In genomic region chr19:13083008-13083404, GRCh38 we compare ENCODE assay signal across 20 cellular contexts. TPM values are rescaled to one million over a fixed set of nuclear protein-coding genes. Genes with fewer than 3 reads are reported as not detected.
A peak's percentile ranks its signal among the peaks of the same experiment; 100 is the strongest.
DNase-seq lines count a peak whose midpoint lies in the region; ATAC-seq, FAIRE-seq and TF ChIP-seq lines count a peak whose summit lies in the region.
"Had no signal": no experiment of that assay in that cellular context is flagged by ENCODE, and none has a peak within 500 bp of the region (broad histone marks: within the 10 kb centered on the region; RNA-seq: fewer than 3 reads in every experiment).

No MANE protein-coding gene starts in this region.

- intact Hi-C loops in lower lobe of right lung (cut with DNase I) (no loop called here), testis (cut with DNase I; ENCODE audit: low total_unique reads) (no loop called here)

- POLR2A ChIA-PET in RWPE1 (lab: Yijun Ruan, JAX; ENCODE audit: low non-redundant PET) = no interaction called here

- H3K4me1 ChIP-seq in astrocyte (ENCODE audit: insufficient read depth, low read length) (peaks cover 30% of the 10 kb centered on the region), lower lobe of right lung (peaks cover 49% of the 10 kb centered on the region), testis (peaks cover 20% of the 10 kb centered on the region)

- TF ChIP-seq POLR2A in testis (IDR thresholded peaks at IDR 0.05) (no peak), GM12892 (IDR thresholded peaks at IDR 0.05; ENCODE audit: low read depth, low read length) (no peak)

- CTCF ChIA-PET in RWPE1 (lab: Yijun Ruan, JAX) = interaction anchor here (0.6 to 2.1 kb wide), 4 partner anchors 11 to 118 kb away, joined by 3 to 11 read pairs (median 4); no protein-coding TSS in a partner anchor

- H3K36me3 ChIP-seq in astrocyte (ENCODE audit: insufficient read depth, low read length) (peaks cover 2% of the 10 kb centered on the region), lower lobe of right lung (peaks cover 51% of the 10 kb centered on the region), testis (ENCODE audit: low read depth, missing control alignments) (no peaks in the 10 kb centered on the region)

- H3K27ac ChIP-seq in RWPE1 (peak overlapping the region; percentile 36), astrocyte (ENCODE audit: low read depth, low read length) (no peak overlapping the region), lower lobe of right lung (peak overlapping the region; percentile 31), testis (peak overlapping the region in 1 of 2 donors; percentile 50)
- H3K27ac ChIP-seq: SJCRH30 had no signal

- H3K4me3 ChIP-seq in astrocyte (ENCODE audit: insufficient read depth, low read depth, low read length) (no peak overlapping the region), lower lobe of right lung (no peak overlapping the region), testis (no peak overlapping the region)
- H3K4me3 ChIP-seq: SJCRH30, upper lobe of left lung had no signal

- 70 to 81% methylated on average over 6 to 7 of the region's 7 CpGs for WGBS in testis, 2 donors

- no peaks in the 10 kb centered on the region for H3K27me3 ChIP-seq in astrocyte (ENCODE audit: insufficient read depth, low read length)
- H3K27me3 ChIP-seq in lower lobe of right lung (ENCODE audit: low read depth) = no peaks in the 10 kb centered on the region
- no peaks in the 10 kb centered on the region for H3K27me3 ChIP-seq in testis
- H3K27me3 ChIP-seq: SJCRH30, upper lobe of left lung had no signal

- ATAC-seq in lower lobe of right lung (no peak), GM21381 (IDR thresholded peaks at IDR 0.05; ENCODE audit: unreplicated experiment) (no peak)
- ATAC-seq in stimulated activated effector memory CD8-positive, alpha-beta T cell treated with anti-CD3 and anti-CD28 coated beads, Interleukin-12 subunit alpha, Interleukin-12 subunit beta, amount 100 ng/mL, for 72 hours = no peak

- no peak for TF ChIP-seq CTCF in RWPE1 (conservative IDR thresholded peaks at IDR 0.05; ENCODE audit: low read depth)
- no peak for TF ChIP-seq CTCF in astrocyte (IDR thresholded peaks at IDR 0.05; ENCODE audit: insufficient read depth, low read depth, low read length)
- no peak for TF ChIP-seq CTCF in lower lobe of right lung (IDR thresholded peaks at IDR 0.05)
- TF ChIP-seq CTCF in testis (IDR thresholded peaks at IDR 0.05) = no peak

- H3K9me3 ChIP-seq in astrocyte (ENCODE audit: insufficient read depth, low read depth, low read length) = no peaks in the 10 kb centered on the region
- H3K9me3 ChIP-seq in lower lobe of right lung = no peaks in the 10 kb centered on the region
- H3K9me3 ChIP-seq in testis = no peaks in the 10 kb centered on the region
- H3K9me3 ChIP-seq: SJCRH30, upper lobe of left lung had no signal

- no peaks in the 10 kb centered on the region for H3K9me3 Mint-ChIP-seq in astrocyte (ENCODE audit: unreplicated experiment)
- no peaks in the 10 kb centered on the region for H3K9me3 Mint-ChIP-seq in stimulated activated effector memory CD8-positive, alpha-beta T cell treated with anti-CD3 and anti-CD28 coated beads, Interleukin-12 subunit alpha, Interleukin-12 subunit beta, amount 100 ng/mL, for 72 hours
- H3K9me3 Mint-ChIP-seq: activated CD4-positive, alpha-beta memory T cell treated with anti-CD3 and anti-CD28 coated beads, Interleukin-2, amount 10 ng/mL, durations not matched to agents 7 days and 5 days; activated naive CD4-positive, alpha-beta T cell treated with anti-CD3 and anti-CD28 coated beads for 36 hours; mesothelial cell of epicardium had no signal

- H3K4me1 Mint-ChIP-seq in astrocyte (ENCODE audit: low read depth, unreplicated experiment) = peaks cover 15% of the 10 kb centered on the region
- H3K4me1 Mint-ChIP-seq in stimulated activated effector memory CD8-positive, alpha-beta T cell treated with anti-CD3 and anti-CD28 coated beads, Interleukin-12 subunit alpha, Interleukin-12 subunit beta, amount 100 ng/mL, for 72 hours = no peaks in the 10 kb centered on the region
- H3K4me1 Mint-ChIP-seq: activated CD4-positive, alpha-beta memory T cell treated with anti-CD3 and anti-CD28 coated beads, Interleukin-2, amount 10 ng/mL, durations not matched to agents 7 days and 5 days had no signal

- H3K79me2 ChIP-seq in astrocyte (ENCODE audit: insufficient read depth, low read length) = peaks cover 14% of the 10 kb centered on the region

- H3K27ac Mint-ChIP-seq in astrocyte (ENCODE audit: unreplicated experiment) = no peak overlapping the region
- H3K27ac Mint-ChIP-seq in stimulated activated effector memory CD8-positive, alpha-beta T cell treated with anti-CD3 and anti-CD28 coated beads, Interleukin-12 subunit alpha, Interleukin-12 subunit beta, amount 100 ng/mL, for 72 hours = peak overlapping the region; percentile 65
- H3K27ac Mint-ChIP-seq: activated CD4-positive, alpha-beta memory T cell treated with anti-CD3 and anti-CD28 coated beads, Interleukin-2, amount 10 ng/mL, durations not matched to agents 7 days and 5 days; activated naive CD4-positive, alpha-beta T cell treated with anti-CD3 and anti-CD28 coated beads for 36 hours had no signal

- H3K36me3 Mint-ChIP-seq in astrocyte (ENCODE audit: low read depth, unreplicated experiment) = peaks cover 9% of the 10 kb centered on the region
- no peaks in the 10 kb centered on the region for H3K36me3 Mint-ChIP-seq in stimulated activated effector memory CD8-positive, alpha-beta T cell treated with anti-CD3 and anti-CD28 coated beads, Interleukin-12 subunit alpha, Interleukin-12 subunit beta, amount 100 ng/mL, for 72 hours

- no peak for DNase-seq in RWPE1 (ENCODE audit: low spot score)
- DNase-seq in astrocyte (ENCODE audit: low read depth) = no peak
- DNase-seq in lower lobe of right lung = no peak
- DNase-seq in stimulated activated effector memory CD8-positive, alpha-beta T cell treated with anti-CD3 and anti-CD28 coated beads, Interleukin-12 subunit alpha, Interleukin-12 subunit beta, amount 100 ng/mL, for 72 hours (ENCODE audit: low spot score in 2 of 2) = no peak
- no peak for DNase-seq in HT-29 (ENCODE audit: low spot score)
- no peak for DNase-seq in testis
- no peak for DNase-seq in GM12892 (ENCODE audit: insufficient read length)
- DNase-seq: activated CD4-positive, alpha-beta memory T cell treated with anti-CD3 and anti-CD28 coated beads, Interleukin-2, amount 10 ng/mL, durations not matched to agents 7 days and 5 days; activated naive CD4-positive, alpha-beta T cell treated with anti-CD3 and anti-CD28 coated beads for 36 hours; activated T-cell treated with anti-CD3 and anti-CD28 coated beads, Interleukin-2, amount 50 U/mL, for 1 hour; kidney; NCI-H1436 treated with DMSO at 0.1 percent for 48 hours; NCI-H774; OCI-M1; T-helper 2 cell; upper lobe of left lung had no signal

- no peak overlapping the region for H2AFZ ChIP-seq in astrocyte (ENCODE audit: low read depth, low read length)

- H3K9ac ChIP-seq in astrocyte (ENCODE audit: low read length) = no peak overlapping the region

- FAIRE-seq in astrocyte (lab: Jason Lieb, UNC) (no peak), GM12892 (lab: Jason Lieb, UNC) (no peak)
- FAIRE-seq: kidney had no signal

- peaks cover 55% of the 10 kb centered on the region for H3K27me3 Mint-ChIP-seq in astrocyte (ENCODE audit: low read depth, unreplicated experiment)

- no peak overlapping the region for H3K4me3 Mint-ChIP-seq in astrocyte (ENCODE audit: unreplicated experiment)
- H3K4me3 Mint-ChIP-seq in stimulated activated effector memory CD8-positive, alpha-beta T cell treated with anti-CD3 and anti-CD28 coated beads, Interleukin-12 subunit alpha, Interleukin-12 subunit beta, amount 100 ng/mL, for 72 hours = no peak overlapping the region
- H3K4me3 Mint-ChIP-seq: activated CD4-positive, alpha-beta memory T cell treated with anti-CD3 and anti-CD28 coated beads, Interleukin-2, amount 10 ng/mL, durations not matched to agents 7 days and 5 days; activated naive CD4-positive, alpha-beta T cell treated with anti-CD3 and anti-CD28 coated beads for 36 hours; mesothelial cell of epicardium had no signal

- H4K20me1 ChIP-seq in astrocyte (ENCODE audit: insufficient read depth, low read length) = peaks cover 44% of the 10 kb centered on the region

- peak overlapping the region; percentile 32 for H3K4me2 ChIP-seq in astrocyte (ENCODE audit: low read length)

RNA-seq across cellular contexts. Expression of gene LYL1, which starts 19.7 kb away (rescaled TPM):
- total RNA-seq in astrocyte = 0.27 TPM in 1 of 2 replicates, not detected in the other
- total RNA-seq in lower lobe of right lung = 27.2 TPM
- total RNA-seq in HT-29 (2014; rRNA removed; shearing (Covaris generic)) = 1.8 and 2.5 TPM in 2 replicates
- 10 to 100 TPM; 15.9 to 35.8 TPM for total RNA-seq in testis
- polyA plus RNA-seq in testis (ENCODE audit: insufficient read depth, low read depth, low replicate concordance) = 21.9 TPM
- 1.2 TPM for polyA plus RNA-seq in GM12892 (2012; ENCODE audit: missing spikeins)
- total RNA-seq: M059J had no signal

RNA-seq across cellular contexts. Expression of gene TRMT1, which starts 33.5 kb away (rescaled TPM):
- total RNA-seq in astrocyte (43.0 and 43.3 TPM in 2 replicates), lower lobe of right lung (29.3 TPM), testis (10 to 100 TPM; 44.8 to 50.0 TPM)
- total RNA-seq in HT-29 (2014; rRNA removed; shearing (Covaris generic)) = 52.8 and 59.8 TPM in 2 replicates
- 35.9 TPM for polyA plus RNA-seq in testis (ENCODE audit: insufficient read depth, low read depth, low replicate concordance)
- 39.1 TPM for polyA plus RNA-seq in GM12892 (2012; ENCODE audit: missing spikeins)

RNA-seq across cellular contexts. Expression of gene NACC1, which starts 35.1 kb away (rescaled TPM):
- total RNA-seq in astrocyte = 96.4 and 104 TPM in 2 replicates
- 35.2 TPM for total RNA-seq in lower lobe of right lung
- total RNA-seq in HT-29 (2014; rRNA removed; shearing (Covaris generic)) = 130 and 133 TPM in 2 replicates
- 100 to 1,000 TPM in 1 of 2 donors, 10 to 100 TPM in 1; 75.9 to 102 TPM for total RNA-seq in testis
- polyA plus RNA-seq in testis (ENCODE audit: insufficient read depth, low read depth, low replicate concordance) = 38.2 TPM
- 8.5 TPM for polyA plus RNA-seq in GM12892 (2012; ENCODE audit: missing spikeins)
